In the genomic region with DNA sequence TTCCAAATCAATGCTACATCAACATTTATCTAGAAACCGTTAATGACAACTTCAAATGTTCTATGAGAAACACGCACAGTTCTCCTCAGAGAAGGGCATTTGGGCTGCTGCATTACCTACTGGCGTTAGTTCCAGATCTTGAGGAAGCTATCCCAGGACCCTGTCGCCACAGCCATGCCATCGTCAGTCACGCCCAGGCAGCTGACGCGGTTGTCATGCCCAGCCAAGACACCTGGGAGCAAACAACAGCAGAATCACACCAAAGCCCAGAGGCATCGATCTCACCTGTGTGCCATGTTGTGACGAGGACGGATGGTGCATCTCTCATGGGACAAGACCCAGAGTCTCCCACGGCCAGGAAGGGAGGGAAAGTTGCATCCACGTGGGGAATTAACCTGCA, we compare ENCODE assay signal across 19 cellular contexts.
"Had no signal": no experiment of that assay in that cellular context is flagged by ENCODE, and none has a peak within 500 bp of the region (broad histone marks: within the 10 kb centered on the region; RNA-seq: fewer than 3 reads in every experiment).

No MANE protein-coding gene starts in this region.

- H3K27ac ChIP-seq: gastrocnemius medialis, prostate gland, right atrium auricular region, stomach, upper lobe of left lung had no signal

- H3K27me3 Mint-ChIP-seq: activated CD4-positive, alpha-beta T cell treated with anti-CD3 and anti-CD28 coated beads, Interleukin-2, amount 10 ng/mL, durations not matched to agents 7 days and 5 days; activated T-helper 17 cell treated with anti-CD3 and anti-CD28 coated beads, Interleukin-2, amount 50 U/mL, for 72 hours; central memory CD8-positive, alpha-beta T cell; memory B cell had no signal

- H3K9me3 Mint-ChIP-seq: activated CD4-positive, alpha-beta T cell treated with anti-CD3 and anti-CD28 coated beads, Interleukin-2, amount 10 ng/mL, durations not matched to agents 7 days and 5 days; activated T-helper 17 cell treated with anti-CD3 and anti-CD28 coated beads, Interleukin-2, amount 50 U/mL, for 72 hours; central memory CD8-positive, alpha-beta T cell; memory B cell; neural crest cell had no signal

- H3K4me1 Mint-ChIP-seq: activated T-helper 17 cell treated with anti-CD3 and anti-CD28 coated beads, Interleukin-2, amount 50 U/mL, for 72 hours had no signal

- H3K4me3 ChIP-seq: gastrocnemius medialis, heart left ventricle, prostate gland, right atrium auricular region, stomach, upper lobe of left lung had no signal

- H3K4me3 Mint-ChIP-seq: activated CD4-positive, alpha-beta T cell treated with anti-CD3 and anti-CD28 coated beads, Interleukin-2, amount 10 ng/mL, durations not matched to agents 7 days and 5 days; activated T-helper 17 cell treated with anti-CD3 and anti-CD28 coated beads, Interleukin-2, amount 50 U/mL, for 72 hours; central memory CD8-positive, alpha-beta T cell; memory B cell; neural crest cell had no signal

- H3K27ac Mint-ChIP-seq: activated CD4-positive, alpha-beta T cell treated with anti-CD3 and anti-CD28 coated beads, Interleukin-2, amount 10 ng/mL, durations not matched to agents 7 days and 5 days; activated T-helper 17 cell treated with anti-CD3 and anti-CD28 coated beads, Interleukin-2, amount 50 U/mL, for 72 hours; memory B cell had no signal

- H3K9me3 ChIP-seq: gastrocnemius medialis, heart left ventricle, prostate gland, right atrium auricular region, stomach, upper lobe of left lung had no signal

- H3K27me3 ChIP-seq: gastrocnemius medialis, heart left ventricle, right atrium auricular region, stomach, upper lobe of left lung had no signal

- DNase-seq: activated CD4-positive, alpha-beta T cell treated with anti-CD3 and anti-CD28 coated beads, Interleukin-2, amount 10 ng/mL, durations not matched to agents 7 days and 5 days; activated naive CD4-positive, alpha-beta T cell; cortex of kidney; effector CD4-positive, alpha-beta T cell; gastrocnemius medialis; heart left ventricle; left ventricle myocardium superior; stomach; T-helper 1 cell; T1000 had no signal

- ATAC-seq: activated CD4-positive, CD25-positive, alpha-beta regulatory T cell treated with anti-CD3 and anti-CD28 coated beads, Interleukin-2, amount 50 U/mL, for 24 hours; activated T-helper 17 cell treated with anti-CD3 and anti-CD28 coated beads, Interleukin-2, amount 50 U/mL, for 72 hours; esophagus mucosa; gastrocnemius medialis; heart left ventricle had no signal
